ENCODE assay signal across 15 cellular contexts in the genomic region with DNA sequence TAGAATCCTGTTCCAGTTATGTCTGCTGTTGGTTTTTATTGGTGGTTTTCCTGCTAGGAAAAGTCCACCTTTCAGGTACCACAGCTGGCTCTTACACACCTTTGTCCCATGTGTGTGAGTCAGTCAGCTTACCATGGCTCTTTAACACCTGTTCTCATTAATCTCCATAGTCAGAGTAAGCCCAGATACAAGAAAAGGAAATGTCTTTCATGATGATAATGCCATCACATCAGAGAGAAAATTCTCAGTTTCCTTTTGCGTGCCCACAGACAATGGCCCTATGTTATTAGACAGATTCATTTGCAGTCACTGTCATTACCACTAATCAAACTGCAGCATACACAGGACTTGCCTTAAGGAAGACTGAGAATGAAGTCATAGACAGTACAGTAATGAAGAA.
"Had no signal": no experiment of that assay in that cellular context is flagged by ENCODE, and none has a peak within 500 bp of the region (broad histone marks: within the 10 kb centered on the region; RNA-seq: fewer than 3 reads in every experiment).

No MANE protein-coding gene starts in this region.

- H3K4me3 ChIP-seq: sigmoid colon, thyroid gland had no signal

- H3K4me1 ChIP-seq: thyroid gland had no signal

- H3K36me3 ChIP-seq: sigmoid colon, thyroid gland had no signal

- H3K9me3 ChIP-seq: sigmoid colon, thyroid gland had no signal

- DNase-seq: activated CD4-positive, alpha-beta T cell treated with anti-CD3 and anti-CD28 coated beads, Interleukin-2, amount 50 U/mL, for 1 hour; activated CD4-positive, CD25-positive, alpha-beta regulatory T cell treated with anti-CD3 and anti-CD28 coated beads, Interleukin-2, amount 50 U/mL, for 72 hours; activated CD8-positive, alpha-beta memory T cell treated with anti-CD3 and anti-CD28 coated beads, Interleukin-2, amount 50 U/mL, for 4 hours; activated naive CD4-positive, alpha-beta T cell treated with anti-CD3 and anti-CD28 coated beads for 36 hours; activated naive CD8-positive, alpha-beta T cell treated with anti-CD3 and anti-CD28 coated beads, Interleukin-2, amount 50 U/mL, for 24 hours; activated T-cell treated with anti-CD3 and anti-CD28 coated beads, Interleukin-2, amount 50 U/mL, for 4 hours; anterior cingulate cortex; cortex of kidney; effector CD4-positive, alpha-beta T cell; immature natural killer cell; kidney glomerular epithelial cell; sigmoid colon; stimulated activated CD8-positive, alpha-beta memory T cell treated with anti-CD3 and anti-CD28 coated beads, Interleukin-4, amount 100 ng/mL, for 48 hours; stimulated activated naive CD4-positive, alpha-beta T cell; thyroid gland had no signal

- H3K27me3 ChIP-seq: sigmoid colon, thyroid gland had no signal

- H3K27ac ChIP-seq: sigmoid colon, thyroid gland had no signal
